In genomic region chr11:792535-792821, GRCh38 we compare ENCODE assay signal across 34 cellular contexts. TPM values are rescaled to one million over a fixed set of nuclear protein-coding genes. Genes with fewer than 3 reads are reported as not detected.
"Had no signal": no experiment of that assay in that cellular context is flagged by ENCODE, and none has a peak within 500 bp of the region (broad histone marks: within the 10 kb centered on the region; RNA-seq: fewer than 3 reads in every experiment).

No MANE protein-coding gene starts in this region.

- DNase-seq: Karpas-422, Kasumi-1, MG63, MM.1S, MV-4-11, NCI-H1048, NCI-H1092, NCI-H1092 treated with DMSO at 0.1 percent for 48 hours, NCI-H1105 treated with DMSO at 0.1 percent for 48 hours, NCI-H1417, NCI-H1417 treated with DMSO at 0.1 percent for 48 hours, NCI-H1436, NCI-H1436 treated with DMSO at 0.1 percent for 48 hours, NCI-H146, NCI-H1694, NCI-H1694 treated with DMSO at 0.1 percent for 48 hours, NCI-H187 treated with DMSO at 0.1 percent for 48 hours, NCI-H1930, NCI-H2029, NCI-H2029 treated with DMSO at 0.1 percent for 48 hours, NCI-H2081, NCI-H2081 treated with DMSO at 0.1 percent for 48 hours, NCI-H2107, NCI-H2171, NCI-H2171 treated with DMSO at 0.1 percent for 48 hours, NCI-H2227 treated with DMSO at 0.1 percent for 48 hours, NCI-H226, NCI-H345, NCI-H446, NCI-H446 treated with DMSO at 0.1 percent for 48 hours had no signal

- H3K27ac ChIP-seq: KMS-11 had no signal

- H3K4me2 ChIP-seq: KMS-11 had no signal

- H3K4me3 ChIP-seq: MG63 had no signal

- H3K27me3 ChIP-seq: MG63 had no signal

- H3K9me3 ChIP-seq: MG63 had no signal

- H3K9ac ChIP-seq: KMS-11 had no signal

RNA-seq across cellular contexts. Expression of gene CEND1, which starts 2.6 kb away (rescaled TPM):
- total RNA-seq: M059J, MCF 10A, NCI-H460 had no signal
